In the genomic region with DNA sequence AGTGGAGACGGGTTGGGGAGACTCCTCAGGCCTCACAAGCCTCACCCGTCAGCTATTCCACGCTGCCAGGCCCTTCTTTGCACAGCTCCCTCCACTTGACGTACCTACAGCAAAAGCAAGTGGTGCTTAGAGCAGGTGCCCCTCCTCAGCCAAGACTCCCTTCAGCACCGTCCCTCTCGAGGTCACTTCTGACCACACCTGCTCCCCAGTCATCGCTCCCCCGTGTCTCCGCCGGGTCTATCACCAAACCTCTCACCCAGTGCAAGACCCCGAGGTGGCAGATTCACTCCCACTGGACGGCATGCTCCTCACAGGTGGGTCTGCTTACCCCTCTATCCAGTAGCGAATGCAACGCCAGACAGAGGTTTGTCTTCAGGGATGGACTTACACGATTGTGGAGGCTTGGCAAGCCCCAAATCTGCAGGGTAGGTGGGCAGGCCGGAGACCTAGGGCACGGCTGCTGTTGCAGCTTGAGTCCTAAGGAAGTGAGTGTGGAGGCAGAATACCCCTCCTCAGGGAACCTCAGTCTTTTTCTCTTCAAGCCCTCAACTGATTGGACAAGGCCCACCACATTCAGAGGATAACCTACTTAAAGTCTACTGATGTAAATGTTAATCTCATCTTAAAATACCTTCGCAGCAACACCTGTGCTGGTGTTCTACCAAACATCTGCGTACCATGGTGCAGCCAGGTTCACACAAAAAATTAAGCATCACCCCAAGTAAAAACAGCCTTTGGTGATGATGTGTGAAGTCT, we compare ENCODE assay signal across 1 cellular context.
TF ChIP-seq lines count a peak whose summit lies in the region.

No MANE protein-coding gene starts in this region.

TF ChIP-seq in K562, 482 proteins besides CTCF, POLR2A, EP300 and RAD21:
- TF ChIP-seq BCL6 (CRISPR knock-in tag; IDR thresholded peaks at IDR 0.05) = no peak
- no peak for TF ChIP-seq TCF7L2 (IDR thresholded peaks at IDR 0.05; ENCODE audit: low read depth, low read length)
- TF ChIP-seq CREB1 (IDR thresholded peaks at IDR 0.05) = no peak
- TF ChIP-seq CREB1 (CRISPR knock-in tag; IDR thresholded peaks at IDR 0.05) = no peak
- TF ChIP-seq ZNF134 (CRISPR knock-in tag; conservative IDR thresholded peaks at IDR 0.05) = peak; percentile 98
- no peak for TF ChIP-seq IRF9 (tag; IDR thresholded peaks at IDR 0.05)
- TF ChIP-seq ZNF12 (CRISPR knock-in tag; IDR thresholded peaks at IDR 0.05) = no peak
- no peak for TF ChIP-seq ZBTB11 (CRISPR knock-in tag; IDR thresholded peaks at IDR 0.05)
- peak; percentile 69 for TF ChIP-seq RBM25 (IDR thresholded peaks at IDR 0.05; ENCODE audit: low read depth, low read length, severe bottlenecking)
- TF ChIP-seq ZNF217 (CRISPR knock-in tag; IDR thresholded peaks at IDR 0.05) = no peak
- TF ChIP-seq HCFC1 (IDR thresholded peaks at IDR 0.05; ENCODE audit: low read depth, low read length) = no peak
- no peak for TF ChIP-seq SRSF1 (IDR thresholded peaks at IDR 0.05; ENCODE audit: low read depth, low read length)
- no peak for TF ChIP-seq NCOR1 (IDR thresholded peaks at IDR 0.05)
- no peak for TF ChIP-seq NRF1 (conservative IDR thresholded peaks at IDR 0.05 in 1 of 2, IDR thresholded peaks at IDR 0.05 in 1 of 2)
- TF ChIP-seq SREBF1 (IDR thresholded peaks at IDR 0.05; ENCODE audit: borderline replicate concordance, low read depth, low read length) = no peak
